ENCODE assay signal across 19 cellular contexts in genomic region chr1:25784575-25785051, GRCh38. TPM values are rescaled to one million over a fixed set of nuclear protein-coding genes. Genes with fewer than 3 reads are reported as not detected.
DNase-seq lines count a peak whose midpoint lies in the region; ATAC-seq and TF ChIP-seq lines count a peak whose summit lies in the region.
"Had no signal": no experiment of that assay in that cellular context is flagged by ENCODE, and none has a peak within 500 bp of the region (broad histone marks: within the 10 kb centered on the region; RNA-seq: fewer than 3 reads in every experiment).

No MANE protein-coding gene starts in this region.

- H3K27me3 Mint-ChIP-seq in neural crest cell (ENCODE audit: low read depth), result no peaks in the 10 kb centered on the region
- H3K27me3 Mint-ChIP-seq in activated naive CD8-positive, alpha-beta T cell treated with anti-CD3 and anti-CD28 coated beads for 36 hours, result no peaks in the 10 kb centered on the region
- H3K27me3 Mint-ChIP-seq in T-helper 2 cell treated with Interferon-gamma antibody and Interleukin-4, amounts not matched to agents 5 μg/mL and 100 μg/mL, for 36 hours (ENCODE audit: low read depth), result peaks cover 16% of the 10 kb centered on the region

- peak overlapping the region; percentile 38 for H3K4me3 Mint-ChIP-seq in neural crest cell
- no peak overlapping the region for H3K4me3 Mint-ChIP-seq in activated naive CD8-positive, alpha-beta T cell treated with anti-CD3 and anti-CD28 coated beads for 36 hours
- H3K4me3 Mint-ChIP-seq in T-helper 2 cell treated with Interferon-gamma antibody and Interleukin-4, amounts not matched to agents 5 μg/mL and 100 μg/mL, for 36 hours, result no peak overlapping the region

- no peak for TF ChIP-seq EP300 in gastroesophageal sphincter (IDR thresholded peaks at IDR 0.05)

- H3K36me3 Mint-ChIP-seq in neural crest cell (ENCODE audit: low read depth), result no peaks in the 10 kb centered on the region
- no peaks in the 10 kb centered on the region for H3K36me3 Mint-ChIP-seq in activated naive CD8-positive, alpha-beta T cell treated with anti-CD3 and anti-CD28 coated beads for 36 hours
- H3K36me3 Mint-ChIP-seq in T-helper 2 cell treated with Interferon-gamma antibody and Interleukin-4, amounts not matched to agents 5 μg/mL and 100 μg/mL, for 36 hours (ENCODE audit: low read depth), result no peaks in the 10 kb centered on the region

- H3K4me3 ChIP-seq in gastroesophageal sphincter, result no peak overlapping the region
- H3K4me3 ChIP-seq: ascending aorta, skin epidermis, testis had no signal

- TF ChIP-seq CTCF in gastroesophageal sphincter (IDR thresholded peaks at IDR 0.05) (no peak), neural crest cell (conservative IDR thresholded peaks at IDR 0.05) (no peak)

- H3K4me1 Mint-ChIP-seq in neural crest cell, result peaks cover 82% of the 10 kb centered on the region
- peaks cover 4% of the 10 kb centered on the region for H3K4me1 Mint-ChIP-seq in activated naive CD8-positive, alpha-beta T cell treated with anti-CD3 and anti-CD28 coated beads for 36 hours
- no peaks in the 10 kb centered on the region for H3K4me1 Mint-ChIP-seq in T-helper 2 cell treated with Interferon-gamma antibody and Interleukin-4, amounts not matched to agents 5 μg/mL and 100 μg/mL, for 36 hours (ENCODE audit: low read depth)

- peak overlapping the region in 3 of 4 donors; percentile 56 to 70 (median 65) for H3K27ac ChIP-seq in gastroesophageal sphincter
- H3K27ac ChIP-seq: ascending aorta, skin epidermis, testis had no signal

- no peaks in the 10 kb centered on the region for H3K9me3 Mint-ChIP-seq in neural crest cell
- H3K9me3 Mint-ChIP-seq in activated naive CD8-positive, alpha-beta T cell treated with anti-CD3 and anti-CD28 coated beads for 36 hours, result no peaks in the 10 kb centered on the region
- no peaks in the 10 kb centered on the region for H3K9me3 Mint-ChIP-seq in T-helper 2 cell treated with Interferon-gamma antibody and Interleukin-4, amounts not matched to agents 5 μg/mL and 100 μg/mL, for 36 hours
- H3K9me3 Mint-ChIP-seq: activated T-helper 2 cell treated with anti-CD3 and anti-CD28 coated beads, Interferon-gamma antibody, Interleukin-2, Interleukin-4, amounts not matched to agents 10 μg/mL and 5 μg/mL and 100 μg/mL, durations not matched to agents 14 hours and 24 hours and 36 hours had no signal

- ATAC-seq in gastroesophageal sphincter (no peak), GM18867 (IDR thresholded peaks at IDR 0.05; ENCODE audit: unreplicated experiment) (no peak), HG03469 (IDR thresholded peaks at IDR 0.05; ENCODE audit: unreplicated experiment) (no peak)

- H3K27me3 ChIP-seq in gastroesophageal sphincter, result no peaks in the 10 kb centered on the region
- H3K27me3 ChIP-seq: ascending aorta, testis had no signal

- peak; percentile 69 for DNase-seq in EL
- peak; percentile 93 for DNase-seq in RPMI7951 (ENCODE audit: low read depth)
- no peak for DNase-seq in neural crest cell (ENCODE audit: low read depth, low spot score)
- no peak for DNase-seq in activated naive CD8-positive, alpha-beta T cell treated with anti-CD3 and anti-CD28 coated beads for 36 hours
- DNase-seq in T-helper 2 cell treated with Interferon-gamma antibody and Interleukin-4, amounts not matched to agents 5 μg/mL and 100 μg/mL, for 36 hours (ENCODE audit: low spot score), result no peak
- DNase-seq: dermis blood vessel endothelial cell; KG1; kidney; NCI-H1092 treated with DMSO at 0.1 percent for 48 hours; NK-92 treated with Interleukin-12 subunit alpha and Interleukin-12 subunit beta, amount 100 ng/mL, for 24 hours; occipital lobe; stimulated activated CD4-positive, alpha-beta T cell treated with anti-CD3 and anti-CD28 coated beads, Interleukin-4, amount 100 ng/mL, for 4 hours; testis had no signal

- 32 to 42% methylated on average over 6 to 9 of the region's 9 CpGs for WGBS in gastroesophageal sphincter (ENCODE audit: low coverage in 1 of 2), 2 donors

- no peak for TF ChIP-seq POLR2A in gastroesophageal sphincter (IDR thresholded peaks at IDR 0.05)

- H3K4me1 ChIP-seq in gastroesophageal sphincter, result peaks cover 0 to 43% (median 22%) of the 10 kb centered on the region in 3 donors

- H3K9me3 ChIP-seq in gastroesophageal sphincter, result no peaks in the 10 kb centered on the region
- H3K9me3 ChIP-seq: ascending aorta, testis had no signal

- H3K27ac Mint-ChIP-seq in neural crest cell (ENCODE audit: unreplicated experiment), result no peak overlapping the region
- no peak overlapping the region for H3K27ac Mint-ChIP-seq in activated naive CD8-positive, alpha-beta T cell treated with anti-CD3 and anti-CD28 coated beads for 36 hours
- no peak overlapping the region for H3K27ac Mint-ChIP-seq in T-helper 2 cell treated with Interferon-gamma antibody and Interleukin-4, amounts not matched to agents 5 μg/mL and 100 μg/mL, for 36 hours
- H3K27ac Mint-ChIP-seq: activated T-helper 2 cell treated with anti-CD3 and anti-CD28 coated beads, Interferon-gamma antibody, Interleukin-2, Interleukin-4, amounts not matched to agents 10 μg/mL and 5 μg/mL and 100 μg/mL, durations not matched to agents 14 hours and 24 hours and 36 hours had no signal

- peaks cover 0 to 24% of the 10 kb centered on the region in 2 donors for H3K36me3 ChIP-seq in gastroesophageal sphincter

RNA-seq across cellular contexts. Expression of gene SELENON, which starts 15.4 kb away (rescaled TPM):
- total RNA-seq in RPMI7951 (2014; rRNA removed; shearing (Covaris generic)), result 41.3 and 43.5 TPM in 2 replicates
- total RNA-seq in gastroesophageal sphincter (10 to 100 TPM; 33.5 to 82.8 (median 39.4) TPM), neural crest cell (146 and 148 TPM in 2 replicates)
- total RNA-seq in activated naive CD8-positive, alpha-beta T cell treated with anti-CD3 and anti-CD28 coated beads for 36 hours, result 10 to 100 TPM; 15.0 to 15.6 TPM

RNA-seq across cellular contexts. Expression of gene MTFR1L, which starts 35.1 kb away (rescaled TPM):
- 54.4 and 56.4 TPM in 2 replicates for total RNA-seq in RPMI7951 (2014; rRNA removed; shearing (Covaris generic))
- total RNA-seq in gastroesophageal sphincter, result 100 to 1,000 TPM in 2 of 4 donors, 10 to 100 TPM in 2; 83.2 to 128 (median 101) TPM
- 61.1 and 68.6 TPM in 2 replicates for total RNA-seq in neural crest cell
- total RNA-seq in activated naive CD8-positive, alpha-beta T cell treated with anti-CD3 and anti-CD28 coated beads for 36 hours, result 10 to 100 TPM; 23.3 to 23.4 TPM

Comparison
In these comparisons a context has a peak if more than half of its experiments do, and no peak if none do; other contexts are left out.
1. DNase-seq: peak in EL (single experiment) and RPMI7951 (single experiment); none in neural crest cell (single experiment), activated naive CD8-positive, alpha-beta T cell treated with anti-CD3 and anti-CD28 coated beads for 36 hours (single experiment) and T-helper 2 cell treated with Interferon-gamma antibody and Interleukin-4, amounts not matched to agents 5 μg/mL and 100 μg/mL, for 36 hours (single experiment).